12 cellular contexts compared by ENCODE assay signal in the genomic region with DNA sequence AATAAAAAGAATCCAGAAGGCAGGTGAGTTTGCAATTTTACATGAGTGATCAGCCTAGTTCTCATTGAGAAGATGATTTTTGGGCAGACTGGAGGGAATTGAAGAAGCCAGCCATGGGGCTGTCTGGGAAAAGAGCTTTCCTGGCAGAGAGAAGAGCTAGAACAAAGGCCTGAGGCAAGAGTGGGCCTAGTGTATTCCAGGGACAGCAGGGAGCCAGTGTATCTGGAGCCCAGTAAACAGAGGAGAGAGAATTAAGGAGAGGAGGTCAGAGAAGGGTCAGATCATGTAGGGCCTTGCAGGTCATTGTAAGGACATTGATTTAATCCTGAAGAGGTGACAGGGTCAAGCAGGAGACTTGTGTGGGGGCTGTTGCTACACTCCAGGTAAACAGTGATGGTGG.
DNase-seq lines count a peak whose midpoint lies in the region; ATAC-seq and TF ChIP-seq lines count a peak whose summit lies in the region.
"Had no signal": no experiment of that assay in that cellular context is flagged by ENCODE, and none has a peak within 500 bp of the region (broad histone marks: within the 10 kb centered on the region; RNA-seq: fewer than 3 reads in every experiment).

No MANE protein-coding gene starts in this region.

- in situ Hi-C loops in astrocyte of the cerebellum (cut with HindIII; ENCODE audit: low sequenced_read_pairs) = no loop called here

- H3K9me3 ChIP-seq in MG63 = no peaks in the 10 kb centered on the region
- peaks cover 13% of the 10 kb centered on the region; the same call in 1 of the 2 replicates for H3K9me3 ChIP-seq in NT2/D1 (ENCODE audit: insufficient read depth, low read length)

- no peak for ATAC-seq in GM19452 (IDR thresholded peaks at IDR 0.05; ENCODE audit: unreplicated experiment)

- no peaks in the 10 kb centered on the region for H3K4me1 ChIP-seq in NT2/D1 (ENCODE audit: insufficient read depth, insufficient read length)

- no peaks in the 10 kb centered on the region for H3K36me3 ChIP-seq in MG63
- H3K36me3 ChIP-seq in NT2/D1 (ENCODE audit: insufficient read depth, insufficient read length, low read length) = no peaks in the 10 kb centered on the region

- peaks cover 42% of the 10 kb centered on the region for H3K9me3 Mint-ChIP-seq in nephron progenitor cell

- no peaks in the 10 kb centered on the region for H3K4me1 Mint-ChIP-seq in nephron progenitor cell
- H3K4me1 Mint-ChIP-seq: B cell had no signal

- no peaks in the 10 kb centered on the region for H3K27me3 Mint-ChIP-seq in nephron progenitor cell (ENCODE audit: low read depth, poor library complexity)
- H3K27me3 Mint-ChIP-seq: B cell; CD4-positive, alpha-beta T cell had no signal

- DNase-seq in MG63 (peak; percentile 27), NT2/D1 (ENCODE audit: low read depth, low spot score) (peak; percentile 32), astrocyte of the cerebellum (ENCODE audit: low read depth) (peak; percentile 13), nephron progenitor cell (no peak), DMS 273 treated with DMSO at 0.1 percent for 48 hours (lab: John Stamatoyannopoulos, UW) (no peak), Kasumi-1 (lab: John Stamatoyannopoulos, UW) (no peak)
- DNase-seq: CD4-positive, alpha-beta T cell; DND-41; GF-D8; H7 had no signal

- no peaks in the 10 kb centered on the region for H3K27me3 ChIP-seq in MG63
- H3K27me3 ChIP-seq in NT2/D1 (ENCODE audit: insufficient read depth, insufficient read length) = no peaks in the 10 kb centered on the region

- TF ChIP-seq CTCF in astrocyte of the cerebellum (IDR thresholded peaks at IDR 0.05; ENCODE audit: low read depth, low read length, missing control alignments) = no peak
- no peak for TF ChIP-seq CTCF in nephron progenitor cell (IDR thresholded peaks at IDR 0.05)

- H3K4me3 ChIP-seq in MG63 = no peak overlapping the region
- no peak overlapping the region for H3K4me3 ChIP-seq in NT2/D1 (ENCODE audit: insufficient read length, low read depth)
- H3K4me3 ChIP-seq in astrocyte of the cerebellum (ENCODE audit: low read depth, low read length) = no peak overlapping the region

- H3K4me3 Mint-ChIP-seq in nephron progenitor cell = no peak overlapping the region
- H3K4me3 Mint-ChIP-seq: B cell; CD4-positive, alpha-beta T cell had no signal

- H3K36me3 Mint-ChIP-seq in nephron progenitor cell (ENCODE audit: low read depth) = peaks cover 28% of the 10 kb centered on the region

- H3K9ac ChIP-seq in NT2/D1 (ENCODE audit: insufficient read length, low read depth) = no peak overlapping the region

- H3K27ac Mint-ChIP-seq in nephron progenitor cell = peak overlapping the region; percentile 43
- H3K27ac Mint-ChIP-seq: B cell; CD4-positive, alpha-beta T cell had no signal

Comparison
In these comparisons a context has a peak if more than half of its experiments do, and no peak if none do; other contexts are left out.
1. DNase-seq: peak in MG63 (single experiment), NT2/D1 (single experiment) and astrocyte of the cerebellum (single experiment); none in nephron progenitor cell (single experiment), DMS 273 treated with DMSO at 0.1 percent for 48 hours (single experiment) and Kasumi-1 (0 of 2).